Comparison of ENCODE assay signal across 21 cellular contexts in genomic region chr4:5839332-5839731, GRCh38. TPM values are rescaled to one million over a fixed set of nuclear protein-coding genes. Genes with fewer than 3 reads are reported as not detected.
"Had no signal": no experiment of that assay in that cellular context is flagged by ENCODE, and none has a peak within 500 bp of the region (broad histone marks: within the 10 kb centered on the region; RNA-seq: fewer than 3 reads in every experiment).

No MANE protein-coding gene starts in this region.

- H3K9ac ChIP-seq: neural progenitor cell had no signal

- H3K9me3 ChIP-seq: adrenal gland, mucosa of descending colon, prostate gland, tibial artery had no signal

- H3K4me3 ChIP-seq: adrenal gland, cardiac muscle cell, mucosa of descending colon, neural progenitor cell, prostate gland, smooth muscle cell had no signal

- H3K4me2 ChIP-seq: neural progenitor cell, smooth muscle cell had no signal

- H3K36me3 ChIP-seq: adrenal gland, cardiac muscle cell, neural progenitor cell, prostate gland, tibial artery had no signal

- H3K27me3 ChIP-seq: adrenal gland, cardiac muscle cell, dorsolateral prefrontal cortex, neural progenitor cell had no signal

- H3K4me1 ChIP-seq: adrenal gland, neural progenitor cell, prostate gland, tibial artery had no signal

- H2AFZ ChIP-seq: neural progenitor cell had no signal

- DNase-seq: activated CD4-positive, alpha-beta T cell treated with anti-CD3 and anti-CD28 coated beads, Interleukin-2, amount 10 ng/mL, durations not matched to agents 24 days and 14 days; activated CD8-positive, alpha-beta T cell treated with anti-CD3 and anti-CD28 coated beads, Interleukin-2, amount 10 ng/mL, durations not matched to agents 7 days and 5 days; activated naive CD4-positive, alpha-beta T cell treated with anti-CD3 and anti-CD28 coated beads, Interleukin-2, amount 50 U/mL, for 16 hours; activated T-cell treated with anti-CD3 and anti-CD28 coated beads, Interleukin-2, amount 50 U/mL, for 4 hours; foreskin melanocyte; mammary epithelial cell; naive thymus-derived CD4-positive, alpha-beta T cell; stimulated activated CD4-positive, alpha-beta T cell treated with anti-CD3 and anti-CD28 coated beads, Interleukin-4, amount 100 ng/mL, for 4 hours; T1000; tibial artery had no signal

- H3K27ac ChIP-seq: cardiac muscle cell, epithelial cell of prostate, neural progenitor cell, prostate gland, tibial artery had no signal

- FAIRE-seq: kidney, urothelium cell line had no signal

RNA-seq across cellular contexts. Expression of gene CRMP1, which starts 53.6 kb away (rescaled TPM):
- total RNA-seq: activated CD4-positive, alpha-beta T cell treated with anti-CD3 and anti-CD28 coated beads, Interleukin-2, amount 10 ng/mL, durations not matched to agents 24 days and 14 days; activated CD8-positive, alpha-beta T cell treated with anti-CD3 and anti-CD28 coated beads, Interleukin-2, amount 10 ng/mL, durations not matched to agents 7 days and 5 days; subcutaneous adipose tissue had no signal
